In genomic region chr15:100887211-100887913, GRCh38 we compare ENCODE assay signal across 22 cellular contexts. TPM values are rescaled to one million over a fixed set of nuclear protein-coding genes. Genes with fewer than 3 reads are reported as not detected.
DNase-seq lines count a peak whose midpoint lies in the region; ATAC-seq and TF ChIP-seq lines count a peak whose summit lies in the region.
"Had no signal": no experiment of that assay in that cellular context is flagged by ENCODE, and none has a peak within 500 bp of the region (broad histone marks: within the 10 kb centered on the region; RNA-seq: fewer than 3 reads in every experiment).

No MANE protein-coding gene starts in this region.

- H3K79me2 ChIP-seq in trophoblast cell (ENCODE audit: control insufficient read depth, insufficient read depth, low read length, poor library complexity): peaks cover 2% of the 10 kb centered on the region

- no peak for TF ChIP-seq EP300 in sigmoid colon (IDR thresholded peaks at IDR 0.05)

- H4K8ac ChIP-seq in trophoblast cell (ENCODE audit: low read depth, low read length): no peak overlapping the region

- no peak overlapping the region for H2BK5ac ChIP-seq in trophoblast cell (ENCODE audit: low read depth, low read length, poor library complexity)

- H3K79me1 ChIP-seq in trophoblast cell (ENCODE audit: low read length): peaks cover 17% of the 10 kb centered on the region

- H3K14ac ChIP-seq in trophoblast cell (ENCODE audit: low read length): no peak overlapping the region

- WGBS in right cardiac atrium: 92% methylated on average over 22 of the region's 22 CpGs
- WGBS in trophoblast cell (ENCODE audit: extremely low coverage, insufficient coverage, insufficient read length): no CpG with 5 or more reads among the region's 22 CpGs
- WGBS in sigmoid colon, 2 donors: 90% methylated on average over 22 of the region's 22 CpGs

- H3K4ac ChIP-seq in trophoblast cell (ENCODE audit: low read depth, low read length): no peak overlapping the region

- H2BK120ac ChIP-seq in trophoblast cell (ENCODE audit: insufficient read depth, low read length, poor library complexity): no peak overlapping the region

- H3K23ac ChIP-seq in trophoblast cell (ENCODE audit: low read length): no peak overlapping the region

- H3K27me3 ChIP-seq in right cardiac atrium (ENCODE audit: control insufficient read depth, insufficient read depth) (no peaks in the 10 kb centered on the region), trophoblast cell (ENCODE audit: insufficient read depth, low read length) (no peaks in the 10 kb centered on the region), sigmoid colon (no peaks in the 10 kb centered on the region)

- H4K91ac ChIP-seq in trophoblast cell (ENCODE audit: low read depth, low read length): no peak overlapping the region

- H3K4me1 Mint-ChIP-seq in nephron progenitor cell: peaks cover 32% of the 10 kb centered on the region

- intact Hi-C loops in cardiac septum (cut with DNase I) (no loop called here), right cardiac atrium (cut with DNase I) (no loop called here), sigmoid colon (cut with DNase I) (no loop called here)

- no peak overlapping the region for H2AFZ ChIP-seq in trophoblast cell (ENCODE audit: insufficient read depth, low read length, poor library complexity)

- no peak overlapping the region for H3K4me3 Mint-ChIP-seq in nephron progenitor cell
- H3K4me3 Mint-ChIP-seq: CD4-positive, alpha-beta T cell; HFFc6 had no signal

- no peak overlapping the region for H3K27ac Mint-ChIP-seq in nephron progenitor cell
- H3K27ac Mint-ChIP-seq: CD4-positive, alpha-beta T cell; HFFc6 had no signal

- H4K12ac ChIP-seq in trophoblast cell (ENCODE audit: low read depth, low read length): no peak overlapping the region

- no peak overlapping the region for H2AK5ac ChIP-seq in trophoblast cell (ENCODE audit: low read length)

- no peak overlapping the region for H3K27ac ChIP-seq in right cardiac atrium (ENCODE audit: low read length)
- peak overlapping the region; percentile 88 for H3K27ac ChIP-seq in epithelial cell of prostate
- H3K27ac ChIP-seq in trophoblast cell (ENCODE audit: low read depth, low read length): no peak overlapping the region
- no peak overlapping the region for H3K27ac ChIP-seq in sigmoid colon
- H3K27ac ChIP-seq: 22Rv1, A549, C4-2B, HL-60 had no signal

- ATAC-seq in right cardiac atrium (no peak), HG03520 (IDR thresholded peaks at IDR 0.05; ENCODE audit: unreplicated experiment) (no peak), HG03039 (IDR thresholded peaks at IDR 0.05; ENCODE audit: unreplicated experiment) (no peak)
- ATAC-seq: A549, HCT116 had no signal

- H3K27me3 Mint-ChIP-seq in nephron progenitor cell (ENCODE audit: low read depth, poor library complexity): peaks cover 78% of the 10 kb centered on the region

- H3K4me3 ChIP-seq in right cardiac atrium (ENCODE audit: low read length): no peak overlapping the region
- H3K4me3 ChIP-seq in trophoblast cell (ENCODE audit: low read depth, low read length): no peak overlapping the region
- no peak overlapping the region for H3K4me3 ChIP-seq in sigmoid colon
- H3K4me3 ChIP-seq: A549 had no signal

- no peaks in the 10 kb centered on the region for H3K9me3 Mint-ChIP-seq in nephron progenitor cell
- H3K9me3 Mint-ChIP-seq: CD4-positive, alpha-beta T cell; HFFc6 had no signal

- no peak for TF ChIP-seq POLR2A in sigmoid colon (IDR thresholded peaks at IDR 0.05)

- H3K4me1 ChIP-seq in right cardiac atrium (ENCODE audit: control insufficient read depth, insufficient read depth, low read length) (peaks cover 2% of the 10 kb centered on the region), trophoblast cell (ENCODE audit: control insufficient read depth in 1 of 2, insufficient read depth in 2 of 2, low read length in 2 of 2) (peaks cover 23 to 24% of the 10 kb centered on the region in 2 experiments), sigmoid colon (peaks cover 0 to 15% (median 12%) of the 10 kb centered on the region in 4 donors)
- H3K4me1 ChIP-seq: A549 had no signal

- H3K9me3 ChIP-seq in right cardiac atrium (ENCODE audit: control insufficient read depth, low read length): no peaks in the 10 kb centered on the region
- no peaks in the 10 kb centered on the region for H3K9me3 ChIP-seq in trophoblast cell (ENCODE audit: insufficient read depth, low read depth, low read length)
- H3K9me3 ChIP-seq in sigmoid colon: no peaks in the 10 kb centered on the region
- H3K9me3 ChIP-seq: A549 had no signal

- no peak overlapping the region for H3K18ac ChIP-seq in trophoblast cell (ENCODE audit: low read length)

- TF ChIP-seq CTCF in sigmoid colon (IDR thresholded peaks at IDR 0.05) (no peak), nephron progenitor cell (IDR thresholded peaks at IDR 0.05) (no peak)

- no peaks in the 10 kb centered on the region for H3K36me3 Mint-ChIP-seq in nephron progenitor cell (ENCODE audit: low read depth)

- H2BK12ac ChIP-seq in trophoblast cell (ENCODE audit: low read length): peak overlapping the region; percentile 2

- no peak overlapping the region for H3K4me2 ChIP-seq in trophoblast cell (ENCODE audit: low read length)
- H3K4me2 ChIP-seq: A549 had no signal

- H3K36me3 ChIP-seq in trophoblast cell (ENCODE audit: control insufficient read depth in 1 of 2, insufficient read depth in 2 of 2, low read length in 2 of 2) (no peaks in the 10 kb centered on the region), sigmoid colon (no peaks in the 10 kb centered on the region)

- no peak overlapping the region for H3K9ac ChIP-seq in trophoblast cell (ENCODE audit: low read length)

- peak; percentile 54 for DNase-seq in cardiac septum (ENCODE audit: low spot score)
- no peak for DNase-seq in right cardiac atrium
- DNase-seq in epithelial cell of prostate (ENCODE audit: low read depth, low spot score): no peak
- no peak for DNase-seq in trophoblast cell
- DNase-seq in sigmoid colon: peak; percentile 51
- no peak for DNase-seq in nephron progenitor cell
- DNase-seq: AML-193; CD4-positive, alpha-beta T cell; DMS153; DMS79; GDM1; GOT3; H7; HFFc6; IMR-90 had no signal

RNA-seq across cellular contexts. Expression of gene ALDH1A3, which starts 7.7 kb away (rescaled TPM):
- 7.8 TPM for total RNA-seq in cardiac septum
- 10 to 100 TPM in 1 of 4 donors, 1 to 10 TPM in 3; 8.4 to 10.3 (median 9.2) TPM for total RNA-seq in right cardiac atrium
- polyA plus RNA-seq in right cardiac atrium: 8.3 TPM
- polyA plus RNA-seq in trophoblast cell (2013): 1.6 and 2.0 TPM in 2 replicates
- total RNA-seq in sigmoid colon: 10 to 100 TPM; 36.4 to 71.2 (median 46.9) TPM
- 10 to 100 TPM in 1 of 3 donors, 1 to 10 TPM in 2; 8.6 to 13.2 (median 9.0) TPM for polyA plus RNA-seq in sigmoid colon
- total RNA-seq: CD4-positive, alpha-beta T cell had no signal

RNA-seq across cellular contexts. Expression of gene LRRK1, which starts 31.8 kb away (rescaled TPM):
- total RNA-seq in cardiac septum (3.5 TPM), right cardiac atrium (1 to 10 TPM; 4.4 to 7.6 (median 6.2) TPM), sigmoid colon (10 to 100 TPM in 2 of 4 donors, 1 to 10 TPM in 2; 7.1 to 27.4 (median 9.2) TPM)
- polyA plus RNA-seq in right cardiac atrium (2.9 TPM), sigmoid colon (10 to 100 TPM in 2 of 3 donors, 1 to 10 TPM in 1; 9.6 to 22.6 (median 10.2) TPM)
- 1.1 and 1.2 TPM in 2 replicates for polyA plus RNA-seq in trophoblast cell (2013)

Comparison
In these comparisons a context has a peak if more than half of its experiments do, and no peak if none do; other contexts are left out.
1. DNase-seq: peak in cardiac septum (single experiment) and sigmoid colon (single experiment); none in right cardiac atrium (0 of 3), epithelial cell of prostate (single experiment), trophoblast cell (0 of 2) and nephron progenitor cell (single experiment).